Comparison of ENCODE assay signal across 7 cellular contexts in the genomic region with DNA sequence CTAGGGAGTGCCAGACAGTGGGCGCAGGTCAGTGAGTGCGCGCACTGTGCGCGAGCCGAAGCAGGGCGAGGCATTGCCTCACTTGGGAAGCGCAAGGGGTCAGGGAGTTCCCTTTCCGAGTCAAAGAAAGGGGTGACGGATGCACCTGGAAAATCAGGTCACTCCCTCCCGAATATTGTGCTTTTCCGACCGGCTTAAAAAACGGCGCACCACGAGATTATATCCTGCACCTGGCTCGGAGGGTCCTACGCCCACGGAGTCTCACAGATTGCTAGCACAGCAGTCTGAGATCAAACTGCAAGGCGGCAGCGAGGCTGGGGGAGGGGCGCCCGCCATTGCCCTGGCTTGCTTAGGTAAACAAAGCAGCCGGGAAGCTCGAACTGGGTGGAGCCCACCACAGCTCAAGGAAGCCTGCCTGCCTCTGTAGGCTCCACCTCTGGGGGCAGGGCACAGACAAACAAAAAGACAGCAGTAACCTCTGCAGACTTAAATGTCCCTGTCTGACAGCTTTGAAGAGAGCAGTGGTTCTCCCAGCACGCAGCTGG. TPM values are rescaled to one million over a fixed set of nuclear protein-coding genes. Genes with fewer than 3 reads are reported as not detected.
"Had no signal": no experiment of that assay in that cellular context is flagged by ENCODE, and none has a peak within 500 bp of the region (broad histone marks: within the 10 kb centered on the region; RNA-seq: fewer than 3 reads in every experiment).

No MANE protein-coding gene starts in this region.

RNA-seq across cellular contexts. Expression of gene DGAT2, which starts 19.8 kb away (rescaled TPM):
- total RNA-seq: SJSA1 had no signal

RNA-seq across cellular contexts. Expression of gene MOGAT2, which starts 31.2 kb away (rescaled TPM):
- total RNA-seq: LHCN-M2, MCF 10A, NCI-H460, OCI-LY7, PC-9, RPMI7951, SJSA1 had no signal
